In the genomic region with DNA sequence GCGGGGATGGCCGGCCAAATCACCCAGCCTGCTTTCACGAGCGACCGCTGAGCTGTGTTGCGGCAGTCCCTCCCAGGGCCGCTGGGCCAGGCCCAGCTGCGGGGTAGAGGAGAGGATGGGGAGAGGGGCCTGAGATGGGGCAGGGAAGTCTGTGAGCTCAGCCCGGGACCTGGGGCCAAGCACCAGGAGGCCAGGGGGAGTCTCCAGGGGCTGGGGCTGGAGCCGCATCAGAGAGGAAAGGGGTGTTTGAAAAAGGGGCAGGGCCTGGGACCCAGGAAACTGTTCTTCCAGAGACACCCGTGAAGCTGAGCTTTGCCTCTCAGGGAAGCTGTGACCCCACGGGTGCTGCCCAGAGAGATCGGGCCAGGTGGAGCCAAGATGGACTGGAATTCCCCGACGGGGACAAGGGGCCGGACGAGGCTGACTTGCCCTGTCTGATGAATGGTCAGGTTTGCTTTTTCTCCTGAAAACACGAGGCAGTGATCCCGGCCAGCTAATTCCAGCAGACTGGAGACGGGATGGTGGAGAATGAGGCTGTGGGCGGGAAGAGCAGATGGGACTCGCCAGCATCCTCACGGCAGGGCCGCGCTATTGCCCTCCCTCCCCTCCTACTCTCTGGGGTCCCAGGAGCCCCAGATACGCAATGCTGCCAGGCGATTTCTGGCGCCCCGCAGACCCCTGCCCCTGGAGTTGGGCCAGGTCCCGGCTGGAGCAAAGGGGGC, we compare ENCODE assay signal across 8 cellular contexts. TPM values are rescaled to one million over a fixed set of nuclear protein-coding genes. Genes with fewer than 3 reads are reported as not detected.
DNase-seq lines count a peak whose midpoint lies in the region; ATAC-seq and TF ChIP-seq lines count a peak whose summit lies in the region.

No MANE protein-coding gene starts in this region.

- intact Hi-C loops in prostate gland (cut with DNase I), result loop anchor here (5.0 kb wide), 1 partner anchor 57 kb away; no protein-coding TSS in a partner anchor

- in situ Hi-C loops in Caki2 (cut with HindIII; ENCODE audit: low pct_unique_long_range_greater_than_20kb, low sequenced_read_pairs), result no loop called here

- H3K27ac ChIP-seq in prostate gland, result peak overlapping the region; percentile 74 to 77

- ATAC-seq in SK-N-SH treated with all-trans-retinoic acid at 6 μM for 48 hours (peak; percentile 34), HG03280 (IDR thresholded peaks at IDR 0.05; ENCODE audit: unreplicated experiment) (no peak), GM18511 (IDR thresholded peaks at IDR 0.05; ENCODE audit: unreplicated experiment) (no peak)

- no peaks in the 10 kb centered on the region for H3K9me3 ChIP-seq in prostate gland

- H3K36me3 ChIP-seq in prostate gland, result no peaks in the 10 kb centered on the region

- peak; percentile 80 for DNase-seq in Caki2 (ENCODE audit: low read depth)
- peak; percentile 67 for DNase-seq in fibroblast of villous mesenchyme (ENCODE audit: low read depth)
- no peak for DNase-seq in prostate gland (ENCODE audit: low spot score)
- DNase-seq in foreskin melanocyte, result no peak
- no peak for DNase-seq in HT-29 (ENCODE audit: low spot score)

- TF ChIP-seq CTCF in fibroblast of villous mesenchyme (IDR thresholded peaks at IDR 0.05; ENCODE audit: insufficient read depth, low read depth, low read length) (no peak), prostate gland (IDR thresholded peaks at IDR 0.05) (no peak)

- no peak for TF ChIP-seq POLR2A in prostate gland (IDR thresholded peaks at IDR 0.05)

- no peaks in the 10 kb centered on the region for H3K27me3 ChIP-seq in prostate gland (replicated peaks; ENCODE audit: insufficient read depth)

- 56% methylated on average over 29 of the region's 30 CpGs for WGBS in prostate gland

- H3K4me3 ChIP-seq in fibroblast of villous mesenchyme (ENCODE audit: low read depth, low read length) (no peak overlapping the region), prostate gland (no peak overlapping the region)

- H3K4me1 ChIP-seq in prostate gland (replicated peaks), result no peaks in the 10 kb centered on the region

TF ChIP-seq in SK-N-SH treated with all-trans-retinoic acid at 6 μM for 48 hours, 23 proteins besides CTCF, POLR2A, EP300 and RAD21:
- TF ChIP-seq ZC3H10 (CRISPR knock-in tag; IDR thresholded peaks at IDR 0.05), result peak; percentile 17; the same call in 1 of the 2 replicates
- TF ChIP-seq SNAI2 (CRISPR knock-in tag; IDR thresholded peaks at IDR 0.05), result no peak
- TF ChIP-seq ZNF565 (CRISPR knock-in tag; conservative IDR thresholded peaks at IDR 0.05; ENCODE audit: low read depth), result no peak
- TF ChIP-seq OSR1 (CRISPR knock-in tag; IDR thresholded peaks at IDR 0.05), result 0 out of 2 replicates have a peak, but pooled peaks have one; percentile 39
- TF ChIP-seq CSDC2 (CRISPR knock-in tag; IDR thresholded peaks at IDR 0.05), result peak; percentile 56; the same call in 1 of the 2 replicates

RNA-seq across cellular contexts. Expression of gene COL18A1, which starts 40.3 kb away (rescaled TPM):
- 809 and 838 TPM in 2 replicates for total RNA-seq in Caki2 (2014; rRNA removed; shearing (Covaris generic); ENCODE audit: low replicate concordance)
- total RNA-seq in fibroblast of villous mesenchyme, result 33.7 and 45.1 TPM in 2 replicates
- 100 to 1,000 TPM in 1 of 2 donors, 10 to 100 TPM in 1; 56.2 to 229 TPM for total RNA-seq in prostate gland
- 27.7 and 32.2 TPM in 2 replicates for total RNA-seq in HT-29 (2014; rRNA removed; shearing (Covaris generic))

Comparison
In these comparisons a context has a peak if more than half of its experiments do, and no peak if none do; other contexts are left out.
1. DNase-seq: peak in Caki2 (single experiment) and fibroblast of villous mesenchyme (single experiment); none in prostate gland (single experiment), foreskin melanocyte (single experiment) and HT-29 (single experiment).